In the genomic region with DNA sequence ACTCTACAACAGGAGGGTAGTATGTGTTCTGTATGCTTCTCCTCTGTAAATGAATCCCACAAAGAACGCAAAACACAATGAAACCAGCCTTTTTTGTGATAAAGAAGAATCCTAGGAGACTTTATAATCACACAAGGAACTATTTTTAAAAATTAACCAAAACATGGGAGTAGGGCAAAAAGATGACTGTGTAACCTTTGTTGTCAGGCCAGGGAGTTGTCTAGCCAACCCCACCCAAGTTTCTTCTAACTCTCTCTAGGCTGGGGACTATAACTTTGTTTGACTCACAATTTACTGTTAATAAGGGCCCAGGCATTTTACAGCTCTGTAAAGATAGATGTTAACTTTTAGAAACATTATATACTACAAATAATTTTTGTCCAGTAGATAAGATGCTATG, we compare ENCODE assay signal across 22 cellular contexts.
"Had no signal": no experiment of that assay in that cellular context is flagged by ENCODE, and none has a peak within 500 bp of the region (broad histone marks: within the 10 kb centered on the region; RNA-seq: fewer than 3 reads in every experiment).

No MANE protein-coding gene starts in this region.

- H3K79me2 ChIP-seq: hepatocyte had no signal

- ATAC-seq: foreskin keratinocyte; gastroesophageal sphincter; heart left ventricle; left colon; left lobe of liver; left ventricle myocardium superior; lower lobe of right lung; naive thymus-derived CD4-positive, alpha-beta T cell had no signal

- H3K9me3 ChIP-seq: esophagus muscularis mucosa, gastroesophageal sphincter, lower lobe of right lung had no signal

- DNase-seq: dermis blood vessel endothelial cell; dorsolateral prefrontal cortex; effector CD4-positive, alpha-beta T cell; effector memory CD4-positive, alpha-beta T cell; foreskin keratinocyte; heart left ventricle; hypothalamus; immature natural killer cell; islet precursor cell; kidney; kidney glomerular epithelial cell; left colon; left ventricle myocardium superior; lower lobe of right lung; mesendoderm; midbrain; naive thymus-derived CD4-positive, alpha-beta T cell had no signal

- H3K4me3 ChIP-seq: coronary artery, dorsolateral prefrontal cortex, esophagus muscularis mucosa, gastroesophageal sphincter, heart left ventricle, hepatocyte, lower lobe of right lung had no signal

- H3K27ac ChIP-seq: coronary artery, dorsolateral prefrontal cortex, esophagus muscularis mucosa, foreskin keratinocyte, gastroesophageal sphincter, heart left ventricle, hepatocyte, lower lobe of right lung had no signal

- H3K36me3 ChIP-seq: esophagus muscularis mucosa, gastroesophageal sphincter, heart left ventricle, lower lobe of right lung had no signal

- H3K27me3 ChIP-seq: dorsolateral prefrontal cortex, esophagus muscularis mucosa, foreskin keratinocyte, gastroesophageal sphincter, hepatocyte had no signal

- H3K4me2 ChIP-seq: hepatocyte had no signal

- H2AFZ ChIP-seq: hepatocyte had no signal

- H3K4me1 ChIP-seq: foreskin keratinocyte, lower lobe of right lung had no signal
